Comparison of ENCODE assay signal across 8 cellular contexts in the genomic region with DNA sequence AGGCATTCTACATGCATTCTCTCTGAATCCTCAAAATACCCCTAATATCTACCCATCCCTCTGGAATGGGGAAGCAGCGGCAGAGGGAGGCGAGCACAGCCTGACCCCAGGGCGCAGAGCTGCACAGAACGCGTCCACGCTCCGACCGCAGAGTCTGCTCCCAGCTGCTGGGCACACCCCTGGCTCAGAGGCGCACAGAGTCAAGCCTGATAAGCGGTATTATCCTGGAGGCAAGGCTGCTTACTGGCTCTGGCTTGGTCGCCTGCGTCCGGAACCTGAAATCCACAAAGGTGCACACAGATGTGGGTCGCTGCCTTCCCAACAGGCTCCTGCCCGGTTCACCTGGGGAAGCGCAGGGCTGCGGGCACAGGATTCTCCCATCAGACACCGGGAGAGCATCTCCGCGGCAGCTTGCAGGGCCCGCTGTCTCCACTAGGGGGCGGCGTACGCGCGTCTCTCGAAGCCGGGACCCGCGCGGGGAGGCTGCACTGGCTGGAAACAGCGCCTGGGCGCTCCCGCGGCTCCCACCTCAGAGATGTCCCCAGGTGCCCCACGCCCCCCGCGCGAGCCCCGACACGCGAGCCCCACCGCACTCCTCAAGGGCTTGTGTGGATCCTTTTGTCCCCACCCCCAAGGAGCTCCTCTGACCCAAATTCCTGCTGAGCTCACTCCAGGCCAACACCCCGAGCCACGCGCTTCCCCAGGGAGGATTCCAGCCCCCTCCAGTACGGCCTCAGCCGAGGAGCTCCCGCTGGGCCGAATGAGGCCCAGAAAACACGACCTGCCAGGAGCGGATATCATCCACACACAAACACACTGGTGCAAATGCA.
DNase-seq lines count a peak whose midpoint lies in the region; ATAC-seq and TF ChIP-seq lines count a peak whose summit lies in the region.

No MANE protein-coding gene starts in this region.

- H3K27me3 Mint-ChIP-seq in activated naive CD8-positive, alpha-beta T cell treated with anti-CD3 and anti-CD28 coated beads for 36 hours, result peaks cover 67% of the 10 kb centered on the region
- peaks cover 42% of the 10 kb centered on the region for H3K27me3 Mint-ChIP-seq in stimulated activated memory B cell treated with anti-CD40 and anti-IgM and Interleukin-4, amounts not matched to agents 10 μg/mL and 1 μg/mL and 100 μg/mL, for 72 hours

- peaks cover 11% of the 10 kb centered on the region for H3K27me3 ChIP-seq in kidney epithelial cell (ENCODE audit: control insufficient read depth, insufficient read depth, low read length)

- no peaks in the 10 kb centered on the region for H3K36me3 ChIP-seq in kidney epithelial cell (ENCODE audit: control insufficient read depth, insufficient read depth, low read length)

- no peak for ATAC-seq in stimulated activated memory B cell treated with anti-CD40 and anti-IgM and Interleukin-4, amounts not matched to agents 10 μg/mL and 1 μg/mL and 100 μg/mL, for 72 hours
- ATAC-seq in GM19328 (IDR thresholded peaks at IDR 0.05; ENCODE audit: unreplicated experiment), result no peak
- ATAC-seq in activated CD4-positive, CD25-positive, alpha-beta regulatory T cell treated with anti-CD3 and anti-CD28 coated beads, Interleukin-2, amount 50 U/mL, for 24 hours, result no peak

- no peaks in the 10 kb centered on the region for H3K4me1 Mint-ChIP-seq in activated naive CD8-positive, alpha-beta T cell treated with anti-CD3 and anti-CD28 coated beads for 36 hours
- no peaks in the 10 kb centered on the region for H3K4me1 Mint-ChIP-seq in stimulated activated memory B cell treated with anti-CD40 and anti-IgM and Interleukin-4, amounts not matched to agents 10 μg/mL and 1 μg/mL and 100 μg/mL, for 72 hours

- no peaks in the 10 kb centered on the region for H3K36me3 Mint-ChIP-seq in activated naive CD8-positive, alpha-beta T cell treated with anti-CD3 and anti-CD28 coated beads for 36 hours
- no peaks in the 10 kb centered on the region for H3K36me3 Mint-ChIP-seq in stimulated activated memory B cell treated with anti-CD40 and anti-IgM and Interleukin-4, amounts not matched to agents 10 μg/mL and 1 μg/mL and 100 μg/mL, for 72 hours

- DNase-seq in DMS53 (lab: John Stamatoyannopoulos, UW), result peak; percentile 89
- DNase-seq in NCI-H2029 (lab: John Stamatoyannopoulos, UW), result peak; percentile 62
- DNase-seq in activated naive CD8-positive, alpha-beta T cell treated with anti-CD3 and anti-CD28 coated beads for 36 hours, result peak; percentile 56
- no peak for DNase-seq in kidney epithelial cell (ENCODE audit: low read depth)
- peak; percentile 26 to 44 (median 40) for DNase-seq in stimulated activated CD4-positive, alpha-beta T cell treated with anti-CD3 and anti-CD28 coated beads, TNF-alpha, amount 100 ng/mL, for 48 hours (ENCODE audit: low read depth in 3 of 3)

- peak; percentile 89 for TF ChIP-seq CTCF in kidney epithelial cell (IDR thresholded peaks at IDR 0.05; ENCODE audit: insufficient read depth, low read length, poor library complexity, severe bottlenecking)

- no peak overlapping the region for H3K27ac Mint-ChIP-seq in activated naive CD8-positive, alpha-beta T cell treated with anti-CD3 and anti-CD28 coated beads for 36 hours
- H3K27ac Mint-ChIP-seq in stimulated activated memory B cell treated with anti-CD40 and anti-IgM and Interleukin-4, amounts not matched to agents 10 μg/mL and 1 μg/mL and 100 μg/mL, for 72 hours, result no peak overlapping the region

- H3K9me3 Mint-ChIP-seq in activated naive CD8-positive, alpha-beta T cell treated with anti-CD3 and anti-CD28 coated beads for 36 hours, result peaks cover 4% of the 10 kb centered on the region
- H3K9me3 Mint-ChIP-seq in stimulated activated memory B cell treated with anti-CD40 and anti-IgM and Interleukin-4, amounts not matched to agents 10 μg/mL and 1 μg/mL and 100 μg/mL, for 72 hours, result peaks cover 8% of the 10 kb centered on the region

- H3K4me3 Mint-ChIP-seq in activated naive CD8-positive, alpha-beta T cell treated with anti-CD3 and anti-CD28 coated beads for 36 hours, result no peak overlapping the region
- no peak overlapping the region for H3K4me3 Mint-ChIP-seq in stimulated activated memory B cell treated with anti-CD40 and anti-IgM and Interleukin-4, amounts not matched to agents 10 μg/mL and 1 μg/mL and 100 μg/mL, for 72 hours

- H3K4me3 ChIP-seq in kidney epithelial cell (ENCODE audit: low read depth, low read length), result no peak overlapping the region
